ENCODE assay signal across 8 cellular contexts in the genomic region with DNA sequence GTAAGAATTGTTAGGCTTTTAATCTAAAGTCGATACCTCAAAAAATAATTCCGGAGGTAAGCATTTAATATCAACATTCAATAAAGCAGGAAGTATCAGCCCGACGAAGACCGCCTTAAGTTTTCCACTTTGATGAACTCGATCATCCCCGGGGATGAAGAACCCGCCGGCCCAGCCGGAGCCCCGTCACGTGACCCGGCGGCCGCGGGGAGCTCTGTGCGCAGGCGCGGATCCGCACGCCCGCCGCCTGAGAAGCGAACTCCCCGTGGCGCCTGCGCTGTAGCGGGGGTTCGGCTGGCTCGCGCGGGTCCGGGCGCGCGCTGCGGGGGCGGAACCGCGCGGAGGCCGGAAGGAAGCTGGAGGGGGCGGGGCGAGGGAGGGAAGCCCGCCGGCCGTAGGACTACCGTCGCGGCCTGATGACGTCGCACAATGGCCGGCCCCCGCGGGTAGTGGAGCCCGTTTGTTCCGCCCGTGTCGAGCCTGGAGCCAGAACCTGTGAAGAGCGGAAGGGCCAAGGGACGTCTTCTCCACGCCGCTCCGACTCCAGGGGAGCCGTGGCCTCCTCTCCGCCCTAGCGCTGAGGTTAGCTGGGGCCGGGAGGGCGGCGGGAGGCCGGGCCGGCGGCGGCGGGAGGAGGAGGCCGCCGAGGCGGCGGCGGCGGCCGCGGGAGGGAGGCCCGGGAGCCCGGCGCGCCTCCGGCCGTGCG. TPM values are rescaled to one million over a fixed set of nuclear protein-coding genes. Genes with fewer than 3 reads are reported as not detected.
DNase-seq lines count a peak whose midpoint lies in the region; ATAC-seq and TF ChIP-seq lines count a peak whose summit lies in the region.

A gene (plus strand): TSS at position 419 of the 706 bp plus-strand sequence. CDS start 6,721 bp downstream, outside the sequence.

- no peaks in the 10 kb centered on the region for H3F3A ChIP-seq in OCI-LY1 (ENCODE audit: insufficient read depth, low read length)

- H3K9me2 ChIP-seq in OCI-LY1 (ENCODE audit: low read depth, low read length), result no peaks in the 10 kb centered on the region

- H3K4me1 Mint-ChIP-seq in endothelial cell (ENCODE audit: unreplicated experiment) (peaks cover 14% of the 10 kb centered on the region), mesothelial cell of epicardium (peaks cover 18% of the 10 kb centered on the region)

- DNase-seq in COR-L47 (lab: John Stamatoyannopoulos, UW), result peak; percentile 94
- DNase-seq in HuH-7 (ENCODE audit: low spot score), result peak; percentile 100
- peak; percentile 99 for DNase-seq in activated CD8-positive, alpha-beta memory T cell treated with anti-CD3 and anti-CD28 coated beads, Interleukin-2, amount 50 U/mL, for 4 hours
- peak; percentile 100 for DNase-seq in endothelial cell (ENCODE audit: low spot score)
- DNase-seq in mesothelial cell of epicardium (ENCODE audit: low spot score in 2 of 2, unreplicated experiment in 2 of 2), result peak; percentile 98 to 100
- DNase-seq in stimulated activated CD8-positive, alpha-beta memory T cell treated with anti-CD3 and anti-CD28 coated beads, Interleukin-15, amount 100 ng/mL, for 4 hours (ENCODE audit: low read depth in 2 of 2), result peak; percentile 90 to 98

- H3K27me3 Mint-ChIP-seq in endothelial cell (ENCODE audit: unreplicated experiment), result peaks cover 8% of the 10 kb centered on the region
- no peaks in the 10 kb centered on the region for H3K27me3 Mint-ChIP-seq in mesothelial cell of epicardium (ENCODE audit: low read depth)

- H3K4me1 ChIP-seq in OCI-LY1 (ENCODE audit: insufficient read depth, low read length, severe bottlenecking), result peaks cover 25% of the 10 kb centered on the region

- peak; percentile 57 for ATAC-seq in GM21447 (IDR thresholded peaks at IDR 0.05; ENCODE audit: unreplicated experiment)

- peaks cover 30% of the 10 kb centered on the region for H3K36me3 ChIP-seq in OCI-LY1 (ENCODE audit: insufficient read depth, low read length)

- H3K4me3 ChIP-seq in OCI-LY1 (ENCODE audit: low read depth, low read length, poor library complexity, severe bottlenecking), result peak within 1 kb of the TSS; percentile 68

- no peaks in the 10 kb centered on the region for H3K27me3 ChIP-seq in OCI-LY1 (ENCODE audit: insufficient read depth, low read length)

- peak within 1 kb of the TSS; percentile 95 for H3K4me3 Mint-ChIP-seq in endothelial cell (ENCODE audit: unreplicated experiment)
- peak within 1 kb of the TSS; percentile 82 for H3K4me3 Mint-ChIP-seq in mesothelial cell of epicardium

- TF ChIP-seq CTCF in OCI-LY1 (IDR thresholded peaks at IDR 0.05; ENCODE audit: low read length) (no peak), endothelial cell (IDR thresholded peaks at IDR 0.05; ENCODE audit: unreplicated experiment) (no peak), mesothelial cell of epicardium (IDR thresholded peaks at IDR 0.05; ENCODE audit: unreplicated experiment) (no peak)

- H3K4me2 ChIP-seq in OCI-LY1 (ENCODE audit: low read length), result peak within 1 kb of the TSS; percentile 97

- H4K20me1 ChIP-seq in OCI-LY1 (ENCODE audit: insufficient read depth, low read length), result 0 out of 2 replicates have a peak, but pooled peaks cover 3% of the 10 kb centered on the region

- H3K9me3 Mint-ChIP-seq in endothelial cell (ENCODE audit: unreplicated experiment) (no peaks in the 10 kb centered on the region), mesothelial cell of epicardium (no peaks in the 10 kb centered on the region)

- peak within 1 kb of the TSS; percentile 97 for H3K9ac ChIP-seq in OCI-LY1 (ENCODE audit: low read length)

- H3K27ac ChIP-seq in OCI-LY1 (ENCODE audit: low read depth, low read length, poor library complexity, severe bottlenecking), result no peak within 1 kb of the TSS

- no peak within 1 kb of the TSS for H2AFZ ChIP-seq in OCI-LY1 (ENCODE audit: low read length)

- H3K9me3 ChIP-seq in OCI-LY1 (ENCODE audit: low read length), result no peaks in the 10 kb centered on the region

- H3K36me3 Mint-ChIP-seq in endothelial cell (ENCODE audit: low read depth, unreplicated experiment) (no peaks in the 10 kb centered on the region), mesothelial cell of epicardium (peaks cover 2% of the 10 kb centered on the region)

- peak within 1 kb of the TSS; percentile 61 for H3K27ac Mint-ChIP-seq in endothelial cell (ENCODE audit: unreplicated experiment)
- H3K27ac Mint-ChIP-seq in mesothelial cell of epicardium, result peak within 1 kb of the TSS; percentile 92

- H3K79me2 ChIP-seq in OCI-LY1 (ENCODE audit: insufficient read depth, low read length), result peaks cover 36% of the 10 kb centered on the region

RNA-seq across cellular contexts. Expression of the gene that starts here (rescaled TPM):
- total RNA-seq in endothelial cell (ENCODE audit: unreplicated experiment), result 49.3 TPM
- 59.9 to 64.9 TPM (median 62.2 TPM) in 3 replicates for total RNA-seq in mesothelial cell of epicardium
